In genomic region chr2:74458957-74459290, GRCh38 we compare ENCODE assay signal across 8 cellular contexts.
A peak's percentile ranks its signal among the peaks of the same experiment; 100 is the strongest.
DNase-seq lines count a peak whose midpoint lies in the region; ATAC-seq and TF ChIP-seq lines count a peak whose summit lies in the region.

No MANE protein-coding gene starts in this region.

- H3K4me3 ChIP-seq in GM12865 (ENCODE audit: low read depth, low read length) (peak overlapping the region; percentile 100), SU-DHL-6 (ENCODE audit: insufficient read depth, low read length, poor library complexity, severe bottlenecking) (peak overlapping the region; percentile 86), rectal smooth muscle tissue (ENCODE audit: low read length) (peak overlapping the region; percentile 62)

- no peaks in the 10 kb centered on the region for H3K9me3 ChIP-seq in SU-DHL-6 (ENCODE audit: insufficient read depth, low read length)

- H3K9me2 ChIP-seq in SU-DHL-6 (replicated peaks; ENCODE audit: insufficient read depth, low read length), result no peaks in the 10 kb centered on the region

- TF ChIP-seq CTCF in GM12865 (IDR thresholded peaks at IDR 0.05; ENCODE audit: insufficient read depth, low read depth, low read length, missing control alignments) (no peak), SU-DHL-6 (IDR thresholded peaks at IDR 0.05; ENCODE audit: insufficient read depth, low read length, poor library complexity, severe bottlenecking) (no peak)

- H2AFZ ChIP-seq in SU-DHL-6 (ENCODE audit: low read depth, low read length, severe bottlenecking), result no peak overlapping the region

- DNase-seq in GM12865 (ENCODE audit: low read depth) (peak; percentile 38), fibroblast of peridontal ligament (ENCODE audit: extremely low read depth) (peak; percentile 29), superior temporal gyrus (ENCODE audit: extremely low spot score) (no peak), Ammon's horn (ENCODE audit: low spot score) (no peak), GM03348 (ENCODE audit: low spot score) (no peak)

- peaks cover 7% of the 10 kb centered on the region; the same call in 1 of the 2 replicates for H3K79me2 ChIP-seq in SU-DHL-6 (ENCODE audit: insufficient read depth, low read length)

- no peaks in the 10 kb centered on the region for H4K20me1 ChIP-seq in SU-DHL-6 (ENCODE audit: low read depth, low read length)

- ATAC-seq in GM21390 (IDR thresholded peaks at IDR 0.05; ENCODE audit: unreplicated experiment), result no peak

- no peaks in the 10 kb centered on the region for H3K27me3 ChIP-seq in SU-DHL-6 (ENCODE audit: low read length)
- H3K27me3 ChIP-seq in rectal smooth muscle tissue (ENCODE audit: control insufficient read depth, insufficient read depth, low read length), result no peaks in the 10 kb centered on the region

- peaks cover 14% of the 10 kb centered on the region for H3F3A ChIP-seq in SU-DHL-6 (ENCODE audit: insufficient read depth)

- no peaks in the 10 kb centered on the region; the same call in 1 of the 2 replicates for H3K36me3 ChIP-seq in SU-DHL-6 (ENCODE audit: low read length)
- peaks cover 14% of the 10 kb centered on the region for H3K36me3 ChIP-seq in rectal smooth muscle tissue (ENCODE audit: control insufficient read depth, insufficient read depth, low read length)

- peak overlapping the region; percentile 95 for H3K4me2 ChIP-seq in SU-DHL-6 (ENCODE audit: low read depth, low read length, poor library complexity, severe bottlenecking)

- peaks cover 22% of the 10 kb centered on the region for H3K4me1 ChIP-seq in rectal smooth muscle tissue (ENCODE audit: control insufficient read depth, insufficient read depth, low read length)

- H3K9ac ChIP-seq in SU-DHL-6 (ENCODE audit: low read length) (peak overlapping the region; percentile 82), rectal smooth muscle tissue (ENCODE audit: low read length) (no peak overlapping the region)

- H3K27ac ChIP-seq in SU-DHL-6 (ENCODE audit: low read depth, low read length) (no peak overlapping the region), rectal smooth muscle tissue (ENCODE audit: low read depth, low read length) (no peak overlapping the region)

Comparison
In these comparisons a context has a peak if more than half of its experiments do, and no peak if none do; other contexts are left out.
1. DNase-seq: peak in GM12865 (single experiment) and fibroblast of peridontal ligament (single experiment); none in superior temporal gyrus (single experiment), Ammon's horn (single experiment) and GM03348 (single experiment).
2. Peak in every context shown above with its lines, with median percentiles within 50 percentile points of each other: H3K4me3 ChIP-seq.